In the genomic region with DNA sequence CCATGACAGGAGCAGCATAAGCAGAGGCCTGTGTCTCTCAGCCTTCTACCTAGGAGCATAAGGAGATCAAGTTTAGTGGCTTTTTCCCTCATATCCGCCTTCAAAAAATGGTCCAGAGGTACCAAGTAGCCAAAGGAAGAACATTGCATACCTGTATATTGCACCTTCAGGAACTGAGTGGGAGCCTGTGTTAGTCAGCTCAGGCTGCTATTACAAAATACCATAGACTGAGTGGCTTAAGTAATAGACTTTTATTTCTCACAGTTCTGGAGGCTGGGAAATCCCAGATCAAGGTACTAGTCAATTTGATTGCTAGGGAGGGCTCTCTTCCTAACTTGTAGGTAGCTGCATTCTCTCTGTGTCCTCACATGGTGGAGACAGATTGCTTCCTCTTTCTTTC, we compare ENCODE assay signal across 25 cellular contexts.
"Had no signal": no experiment of that assay in that cellular context is flagged by ENCODE, and none has a peak within 500 bp of the region (broad histone marks: within the 10 kb centered on the region; RNA-seq: fewer than 3 reads in every experiment).

No MANE protein-coding gene starts in this region.

- H3K27ac ChIP-seq: KMS-11 had no signal

- H3K36me3 ChIP-seq: MG63 had no signal

- H3K9ac ChIP-seq: KMS-11 had no signal

- DNase-seq: activated B cell treated with CpG ODN at 0.5 μM for 24 hours; activated CD4-positive, alpha-beta memory T cell treated with anti-CD3 and anti-CD28 coated beads for 36 hours; activated CD4-positive, alpha-beta T cell treated with anti-CD3 and anti-CD28 coated beads for 1 hour; activated CD4-positive, alpha-beta T cell treated with anti-CD3 and anti-CD28 coated beads, Interleukin-2, amount 10 ng/mL, durations not matched to agents 24 days and 14 days; activated CD8-positive, alpha-beta memory T cell treated with anti-CD3 and anti-CD28 coated beads for 24 hours; activated gamma-delta T cell; activated naive CD4-positive, alpha-beta T cell treated with anti-CD3 and anti-CD28 coated beads for 36 hours; activated T-cell treated with anti-CD3 and anti-CD28 coated beads for 4 hours; activated T-cell treated with anti-CD3 and anti-CD28 coated beads, Interleukin-2, amount 50 U/mL, for 48 hours; central memory CD4-positive, alpha-beta T cell; MG63; NCI-H1105; NCI-H1436; NCI-H187 treated with DMSO at 0.1 percent for 48 hours; NCI-H2081 treated with DMSO at 0.1 percent for 48 hours; NCI-H2171; NCI-H345; NCI-H510A; NCI-H526 treated with DMSO at 0.1 percent for 48 hours; NCI-H82; SHP77 treated with DMSO at 0.1 percent for 48 hours; T-helper 17 cell; T-helper 9 cell had no signal

- H3K4me3 ChIP-seq: MG63 had no signal

- ATAC-seq: activated T-helper 17 cell treated with anti-CD3 and anti-CD28 coated beads, Interleukin-2, amount 50 U/mL, for 72 hours; T-helper 17 cell had no signal

- H3K27me3 ChIP-seq: MG63 had no signal
